ENCODE assay signal across 8 cellular contexts in the genomic region with DNA sequence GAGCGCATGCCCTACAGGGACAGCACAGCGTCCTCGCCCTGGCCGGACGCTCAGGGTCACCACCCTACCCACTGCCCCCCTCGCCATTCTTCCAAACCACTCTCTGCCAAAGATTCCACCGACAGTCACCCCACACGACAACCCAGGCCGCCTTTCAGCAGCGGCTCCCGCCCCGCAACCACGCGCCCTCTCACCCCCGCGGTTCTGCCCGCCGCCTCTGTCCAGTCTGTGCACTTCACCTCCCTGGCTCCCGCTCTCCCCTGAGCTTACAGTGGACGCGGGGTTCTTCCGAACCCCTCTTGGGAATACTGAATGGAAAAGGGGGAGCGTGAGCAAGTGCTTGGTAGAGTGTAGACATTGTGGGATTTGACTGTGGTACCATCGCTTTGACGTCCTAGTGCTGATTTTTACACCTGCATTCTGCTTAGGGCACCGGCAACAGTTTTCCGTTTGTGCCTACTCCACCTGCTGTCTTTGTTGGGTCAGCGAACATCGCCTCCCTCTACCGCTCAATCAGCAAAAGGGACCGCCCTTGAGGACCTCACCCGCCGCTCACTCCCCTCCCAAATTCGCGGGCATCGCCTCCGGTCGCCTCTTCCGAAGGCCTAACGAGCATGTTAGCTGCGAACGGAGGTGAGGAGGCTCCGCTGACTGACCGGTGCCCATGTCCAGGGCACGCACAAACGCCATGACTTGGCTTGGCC.
DNase-seq lines count a peak whose midpoint lies in the region; ATAC-seq and TF ChIP-seq lines count a peak whose summit lies in the region.
"Not testable (repeated sequence)": the region's sequence is repeated elsewhere in the genome, so short reads cannot be mapped to it uniquely, and the experiment has no call there.

No MANE protein-coding gene starts in this region.

- not testable (repeated sequence) for H3K9ac ChIP-seq in colonic mucosa (ENCODE audit: low read depth in 2 of 2, low read length in 2 of 2)

- intact Hi-C loops in colonic mucosa (cut with DNase I) = not testable (repeated sequence)

- not testable (repeated sequence) for H2AFZ ChIP-seq in hepatocyte

- POLR2A ChIA-PET in activated CD4-positive, alpha-beta memory T cell treated with anti-CD3 and anti-CD28 coated beads, Interleukin-2, amount 10 ng/mL, durations not matched to agents 7 days and 5 days (lab: Charles Lee) = not testable (repeated sequence)

- H3K36me3 Mint-ChIP-seq in CD4-positive, CD25-positive, alpha-beta regulatory T cell; activated CD4-positive, alpha-beta memory T cell treated with anti-CD3 and anti-CD28 coated beads, Interleukin-2, amount 10 ng/mL, durations not matched to agents 7 days and 5 days (ENCODE audit: low read depth); nephron progenitor cell (ENCODE audit: low read depth): not testable (repeated sequence)

- peak overlapping the region; percentile 54 for H3K4me2 ChIP-seq in hepatocyte

- TF ChIP-seq CTCF in colonic mucosa (IDR thresholded peaks at IDR 0.05); hepatocyte (IDR thresholded peaks at IDR 0.05; ENCODE audit: poor library complexity); nephron progenitor cell (IDR thresholded peaks at IDR 0.05): not testable (repeated sequence)

- not testable (repeated sequence) for H3K79me2 ChIP-seq in hepatocyte

- H4K20me1 ChIP-seq in hepatocyte (ENCODE audit: insufficient read depth, poor library complexity, severe bottlenecking) = not testable (repeated sequence)

- not testable (repeated sequence) for H3K27ac ChIP-seq in CD4-positive, CD25-positive, alpha-beta regulatory T cell (ENCODE audit: insufficient read depth, low read length, poor library complexity, severe bottlenecking); colonic mucosa; hepatocyte

- H3K27me3 Mint-ChIP-seq in CD4-positive, CD25-positive, alpha-beta regulatory T cell = peaks cover 22% of the 10 kb centered on the region
- H3K27me3 Mint-ChIP-seq in activated CD4-positive, alpha-beta memory T cell treated with anti-CD3 and anti-CD28 coated beads, Interleukin-2, amount 10 ng/mL, durations not matched to agents 7 days and 5 days = peaks cover 22% of the 10 kb centered on the region
- H3K27me3 Mint-ChIP-seq in nephron progenitor cell (ENCODE audit: low read depth, poor library complexity) = peaks cover 30% of the 10 kb centered on the region

- peak overlapping the region; percentile 50 to 87 (median 79) for H3K4me3 Mint-ChIP-seq in CD4-positive, CD25-positive, alpha-beta regulatory T cell
- peak overlapping the region; percentile 63 for H3K4me3 Mint-ChIP-seq in activated CD4-positive, alpha-beta memory T cell treated with anti-CD3 and anti-CD28 coated beads, Interleukin-2, amount 10 ng/mL, durations not matched to agents 7 days and 5 days
- H3K4me3 Mint-ChIP-seq in nephron progenitor cell = peak overlapping the region; percentile 76

- not testable (repeated sequence) for H3K27me3 ChIP-seq in CD4-positive, CD25-positive, alpha-beta regulatory T cell (ENCODE audit: control insufficient read depth, insufficient read depth, low read length); colonic mucosa; hepatocyte

- DNase-seq in CD4-positive, CD25-positive, alpha-beta regulatory T cell = peak in 1 of 3 donors; percentile 24
- peak in 2 of 3 experiments; percentile 9 to 36 for DNase-seq in NCI-H1417 (lab: John Stamatoyannopoulos, UW)
- DNase-seq in activated CD4-positive, alpha-beta memory T cell treated with anti-CD3 and anti-CD28 coated beads, Interleukin-2, amount 10 ng/mL, durations not matched to agents 7 days and 5 days; colonic mucosa; hepatocyte (ENCODE audit: low spot score); nephron progenitor cell: not testable (repeated sequence)
- peak; percentile 12 for DNase-seq in activated naive CD4-positive, alpha-beta T cell treated with anti-CD3 and anti-CD28 coated beads, Interleukin-2, amount 50 U/mL, for 16 hours
- DNase-seq in stimulated activated naive CD8-positive, alpha-beta T cell treated with anti-CD3 and anti-CD28 coated beads, Interleukin-15, Interleukin-2, amounts not matched to agents 100 U/mL and 50 U/mL, for 24 hours = peak; percentile 23

- WGBS in hepatocyte (ENCODE audit: low lambda C conversion rate, missing lambda C conversion rate) = 60% methylated on average over 40 of the region's 46 CpGs

- H3K4me3 ChIP-seq in CD4-positive, CD25-positive, alpha-beta regulatory T cell (ENCODE audit: low read depth, low read length); hepatocyte: not testable (repeated sequence)
- peak overlapping the region; percentile 19 for H3K4me3 ChIP-seq in colonic mucosa

- peak in 1 of 2 donors; percentile 37 for ATAC-seq in CD4-positive, CD25-positive, alpha-beta regulatory T cell (ENCODE audit: low read depth in 2 of 2)
- ATAC-seq in stimulated activated naive CD8-positive, alpha-beta T cell treated with anti-CD3 and anti-CD28 coated beads, Interleukin-15, Interleukin-2, amounts not matched to agents 100 U/mL and 50 U/mL, for 24 hours = peak; percentile 6

- H3K27ac Mint-ChIP-seq in CD4-positive, CD25-positive, alpha-beta regulatory T cell; activated CD4-positive, alpha-beta memory T cell treated with anti-CD3 and anti-CD28 coated beads, Interleukin-2, amount 10 ng/mL, durations not matched to agents 7 days and 5 days; nephron progenitor cell: not testable (repeated sequence)

- peaks cover 0 to 16% (median 1%) of the 10 kb centered on the region in 4 donors for H3K4me1 Mint-ChIP-seq in CD4-positive, CD25-positive, alpha-beta regulatory T cell
- peaks cover 14% of the 10 kb centered on the region for H3K4me1 Mint-ChIP-seq in activated CD4-positive, alpha-beta memory T cell treated with anti-CD3 and anti-CD28 coated beads, Interleukin-2, amount 10 ng/mL, durations not matched to agents 7 days and 5 days
- not testable (repeated sequence) for H3K4me1 Mint-ChIP-seq in nephron progenitor cell

- H3K36me3 ChIP-seq in CD4-positive, CD25-positive, alpha-beta regulatory T cell (ENCODE audit: control insufficient read depth, insufficient read depth, low read length); colonic mucosa; hepatocyte (replicated peaks; ENCODE audit: insufficient read depth, low read depth): not testable (repeated sequence)

- not testable (repeated sequence) for H3K4me1 ChIP-seq in CD4-positive, CD25-positive, alpha-beta regulatory T cell (ENCODE audit: control insufficient read depth, insufficient read depth, low read length, poor library complexity, severe bottlenecking); colonic mucosa; hepatocyte (ENCODE audit: insufficient read depth)

- H3K9me3 ChIP-seq in CD4-positive, CD25-positive, alpha-beta regulatory T cell (ENCODE audit: control insufficient read depth in 2 of 2, low read length in 2 of 2); colonic mucosa; hepatocyte (ENCODE audit: low read depth): not testable (repeated sequence)

- H3K9me3 Mint-ChIP-seq in CD4-positive, CD25-positive, alpha-beta regulatory T cell; activated CD4-positive, alpha-beta memory T cell treated with anti-CD3 and anti-CD28 coated beads, Interleukin-2, amount 10 ng/mL, durations not matched to agents 7 days and 5 days: not testable (repeated sequence)
- H3K9me3 Mint-ChIP-seq in nephron progenitor cell = peaks cover 17% of the 10 kb centered on the region

- not testable (repeated sequence) for H3K9me2 ChIP-seq in hepatocyte (replicated peaks; ENCODE audit: insufficient read depth)

- CTCF ChIA-PET in activated CD4-positive, alpha-beta memory T cell treated with anti-CD3 and anti-CD28 coated beads, Interleukin-2, amount 10 ng/mL, durations not matched to agents 7 days and 5 days (lab: Charles Lee) = not testable (repeated sequence)
